Comparison of ENCODE assay signal across 8 cellular contexts in genomic region chr6:146598785-146599405, GRCh38. TPM values are rescaled to one million over a fixed set of nuclear protein-coding genes. Genes with fewer than 3 reads are reported as not detected.
DNase-seq lines count a peak whose midpoint lies in the region; ATAC-seq and TF ChIP-seq lines count a peak whose summit lies in the region.

TSS of gene ADGB (plus strand) at chr6:146598972. CDS start at chr6:146599041, 69 bp downstream.

- H3K27ac Mint-ChIP-seq in mesothelial cell of epicardium (no peak within 1 kb of the TSS), type B pancreatic cell (no peak within 1 kb of the TSS)

- H3K36me3 Mint-ChIP-seq in mesothelial cell of epicardium, result no peaks in the 10 kb centered on the region
- H3K36me3 Mint-ChIP-seq in type B pancreatic cell, result no peaks in the 10 kb centered on the region

- ATAC-seq in HG03039 (IDR thresholded peaks at IDR 0.05; ENCODE audit: unreplicated experiment) (peak; percentile 43), SK-N-SH treated with all-trans-retinoic acid at 6 μM for 48 hours (peak; percentile 99), esophagus mucosa (peak; percentile 28)

- peaks cover 6% of the 10 kb centered on the region for H3K27me3 ChIP-seq in WERI-Rb-1 (ENCODE audit: insufficient read depth, low read depth, severe bottlenecking)

- H3K4me1 Mint-ChIP-seq in mesothelial cell of epicardium (peaks cover 9% of the 10 kb centered on the region), type B pancreatic cell (ENCODE audit: unreplicated experiment) (peaks cover 7% of the 10 kb centered on the region)

- DNase-seq in AG09319 (ENCODE audit: extremely low read depth, low read depth), result peak; percentile 1
- DNase-seq in mesothelial cell of epicardium (ENCODE audit: low spot score in 2 of 2, unreplicated experiment in 2 of 2), result peak; percentile 60 to 81
- DNase-seq in type B pancreatic cell (ENCODE audit: extremely low spot score, unreplicated experiment), result peak; percentile 82
- DNase-seq in activated CD4-positive, CD25-positive, alpha-beta regulatory T cell (lab: John Stamatoyannopoulos, UW), result no peak
- no peak for DNase-seq in WERI-Rb-1

- H3K27me3 Mint-ChIP-seq in mesothelial cell of epicardium (ENCODE audit: low read depth) (peaks cover 18% of the 10 kb centered on the region), type B pancreatic cell (peaks cover 3% of the 10 kb centered on the region)

- TF ChIP-seq CTCF in AG09319 (IDR thresholded peaks at IDR 0.05; ENCODE audit: low read depth, low read length) (no peak), mesothelial cell of epicardium (IDR thresholded peaks at IDR 0.05; ENCODE audit: unreplicated experiment) (no peak), type B pancreatic cell (conservative IDR thresholded peaks at IDR 0.05) (no peak), WERI-Rb-1 (IDR thresholded peaks at IDR 0.05; ENCODE audit: low read depth, low read length) (no peak)

- H3K4me3 ChIP-seq in WERI-Rb-1 (ENCODE audit: low read depth, low read length), result no peak within 1 kb of the TSS

- no peaks in the 10 kb centered on the region for H3K9me3 Mint-ChIP-seq in mesothelial cell of epicardium
- no peaks in the 10 kb centered on the region for H3K9me3 Mint-ChIP-seq in type B pancreatic cell

- peak within 1 kb of the TSS; percentile 64 for H3K4me3 Mint-ChIP-seq in mesothelial cell of epicardium
- H3K4me3 Mint-ChIP-seq in type B pancreatic cell, result peak within 1 kb of the TSS; percentile 77

- no peaks in the 10 kb centered on the region for H3K36me3 ChIP-seq in WERI-Rb-1

- no peaks in the 10 kb centered on the region for H3K9me3 ChIP-seq in WERI-Rb-1 (ENCODE audit: severe bottlenecking)

- H3K27ac ChIP-seq in WERI-Rb-1, result no peak within 1 kb of the TSS

TF ChIP-seq in SK-N-SH treated with all-trans-retinoic acid at 6 μM for 48 hours, 23 proteins besides CTCF, POLR2A, EP300 and RAD21:
- no peak for TF ChIP-seq ESRRG (CRISPR knock-in tag; IDR thresholded peaks at IDR 0.05)
- no peak for TF ChIP-seq SNAI2 (CRISPR knock-in tag; IDR thresholded peaks at IDR 0.05)
- no peak for TF ChIP-seq CSDC2 (CRISPR knock-in tag; IDR thresholded peaks at IDR 0.05)
- TF ChIP-seq TCF4 (CRISPR knock-in tag; IDR thresholded peaks at IDR 0.05; ENCODE audit: borderline replicate concordance), result no peak
- TF ChIP-seq ZFP30 (CRISPR knock-in tag; IDR thresholded peaks at IDR 0.05), result no peak
- no peak for TF ChIP-seq CSRNP3 (CRISPR knock-in tag; IDR thresholded peaks at IDR 0.05)
- no peak for TF ChIP-seq ZFP3 (CRISPR knock-in tag; IDR thresholded peaks at IDR 0.05)
- no peak for TF ChIP-seq PPARA (CRISPR knock-in tag; IDR thresholded peaks at IDR 0.05; ENCODE audit: borderline replicate concordance)
- TF ChIP-seq TSHZ2 (CRISPR knock-in tag; IDR thresholded peaks at IDR 0.05), result no peak
- TF ChIP-seq GLIS3 (CRISPR knock-in tag; IDR thresholded peaks at IDR 0.05), result no peak
- no peak for TF ChIP-seq ISL1 (CRISPR knock-in tag; IDR thresholded peaks at IDR 0.05)
- TF ChIP-seq PATZ1 (CRISPR knock-in tag; IDR thresholded peaks at IDR 0.05; ENCODE audit: borderline replicate concordance), result no peak
- TF ChIP-seq ARNTL (CRISPR knock-in tag; IDR thresholded peaks at IDR 0.05; ENCODE audit: borderline replicate concordance, low read depth), result no peak
- TF ChIP-seq OSR1 (CRISPR knock-in tag; IDR thresholded peaks at IDR 0.05), result no peak
- TF ChIP-seq POU6F1 (CRISPR knock-in tag; IDR thresholded peaks at IDR 0.05; ENCODE audit: borderline replicate concordance, low read depth), result no peak
- no peak for TF ChIP-seq RARB (CRISPR knock-in tag; IDR thresholded peaks at IDR 0.05)

RNA-seq across cellular contexts. Expression of gene ADGB, which starts in this region (rescaled TPM):
- total RNA-seq in esophagus mucosa (not detected), mesothelial cell of epicardium (not detected in 3 replicates), type B pancreatic cell (ENCODE audit: low replicate concordance) (0.31 TPM in 1 of 2 replicates, not detected in the other)

Comparison
In these comparisons a context has a peak if more than half of its experiments do, and no peak if none do; other contexts are left out.
1. Peak in ATAC-seq in esophagus mucosa; RNA of the gene not detected or under 1 TPM.
2. Peak in DNase-seq in mesothelial cell of epicardium; RNA of the gene not detected or under 1 TPM.
3. Peak in DNase-seq in type B pancreatic cell; RNA of the gene not detected or under 1 TPM.
4. ATAC-seq: peak in every context shown above with its lines; median percentile 99 in SK-N-SH treated with all-trans-retinoic acid at 6 μM for 48 hours; 43 in HG03039; 28 in esophagus mucosa.